30 cellular contexts compared by ENCODE assay signal in the genomic region with DNA sequence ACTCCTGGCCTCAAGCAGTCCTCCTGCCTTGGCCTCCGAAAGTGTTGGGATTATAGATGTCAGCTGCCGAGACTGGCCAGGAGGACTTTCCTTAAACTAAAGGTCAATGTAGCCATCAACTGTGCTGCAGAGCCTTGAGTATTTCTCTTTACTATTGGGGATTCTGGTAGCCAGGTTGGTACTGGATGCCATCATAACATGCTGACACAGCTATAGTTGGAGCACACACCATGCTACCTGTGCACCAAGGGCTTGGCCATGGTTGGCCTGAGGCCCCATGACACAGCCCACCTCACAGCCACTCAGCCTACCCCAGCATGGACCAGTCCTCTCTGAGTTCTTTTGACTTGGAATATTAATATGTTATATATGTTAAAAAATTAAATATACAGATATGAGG.
"Had no signal": no experiment of that assay in that cellular context is flagged by ENCODE, and none has a peak within 500 bp of the region (broad histone marks: within the 10 kb centered on the region; RNA-seq: fewer than 3 reads in every experiment).

No MANE protein-coding gene starts in this region.

- ATAC-seq: natural killer cell; psoas muscle; right cardiac atrium; sciatic nerve; stimulated activated memory B cell treated with anti-CD40 and anti-IgM and Interleukin-4, amounts not matched to agents 10 μg/mL and 1 μg/mL and 100 μg/mL, for 72 hours; stimulated activated naive CD8-positive, alpha-beta T cell treated with anti-CD3 and anti-CD28 coated beads, Interleukin-15, amount 100 ng/mL, for 72 hours; stimulated activated naive CD8-positive, alpha-beta T cell treated with anti-CD3 and anti-CD28 coated beads, Interleukin-15, Interleukin-2, amounts not matched to agents 100 U/mL and 50 U/mL, for 24 hours; upper lobe of right lung had no signal

- H3K27ac ChIP-seq: neural progenitor cell, ovary, parathyroid adenoma, psoas muscle, skin epidermis, spleen, suprapubic skin, testis, tibial artery, transverse colon, upper lobe of right lung, uterus had no signal

- H3K4me3 ChIP-seq: neural progenitor cell, ovary, psoas muscle, skin epidermis, smooth muscle cell, spleen, suprapubic skin, testis, tibial artery, transverse colon, upper lobe of right lung, uterus had no signal

- H3K27ac Mint-ChIP-seq: natural killer cell; nephron; neural progenitor cell; progenitor cell of endocrine pancreas; stimulated activated memory B cell treated with anti-CD40 and anti-IgM and Interleukin-4, amounts not matched to agents 10 μg/mL and 1 μg/mL and 100 μg/mL, for 72 hours; stimulated activated naive CD8-positive, alpha-beta T cell treated with anti-CD3 and anti-CD28 coated beads, Interleukin-15, amount 100 ng/mL, for 72 hours; type B pancreatic cell had no signal

- H3K4me2 ChIP-seq: neural progenitor cell, smooth muscle cell had no signal

- H3K9me3 ChIP-seq: psoas muscle, spleen, suprapubic skin, testis, tibial artery, transverse colon, upper lobe of right lung, uterus had no signal

- H3K27me3 ChIP-seq: neural progenitor cell, ovary, spleen, suprapubic skin, testis, tibial artery, transverse colon, upper lobe of right lung, uterus had no signal

- H3K4me1 ChIP-seq: neural progenitor cell, parathyroid adenoma, psoas muscle, spleen, suprapubic skin, testis, transverse colon, upper lobe of right lung, uterus had no signal

- H3K79me2 ChIP-seq: parathyroid adenoma had no signal

- H3K27me3 Mint-ChIP-seq: progenitor cell of endocrine pancreas; stimulated activated memory B cell treated with anti-CD40 and anti-IgM and Interleukin-4, amounts not matched to agents 10 μg/mL and 1 μg/mL and 100 μg/mL, for 72 hours; type B pancreatic cell had no signal

- H3K9ac ChIP-seq: neural progenitor cell, parathyroid adenoma had no signal

- H2AFZ ChIP-seq: neural progenitor cell, parathyroid adenoma had no signal

- H3K36me3 ChIP-seq: ovary had no signal

- H3K4me1 Mint-ChIP-seq: natural killer cell; nephron; neural progenitor cell; stimulated activated memory B cell treated with anti-CD40 and anti-IgM and Interleukin-4, amounts not matched to agents 10 μg/mL and 1 μg/mL and 100 μg/mL, for 72 hours; stimulated activated naive CD8-positive, alpha-beta T cell treated with anti-CD3 and anti-CD28 coated beads, Interleukin-15, amount 100 ng/mL, for 72 hours had no signal

- H3K4me3 Mint-ChIP-seq: natural killer cell; nephron; neural progenitor cell; stimulated activated memory B cell treated with anti-CD40 and anti-IgM and Interleukin-4, amounts not matched to agents 10 μg/mL and 1 μg/mL and 100 μg/mL, for 72 hours; stimulated activated naive CD8-positive, alpha-beta T cell treated with anti-CD3 and anti-CD28 coated beads, Interleukin-15, amount 100 ng/mL, for 72 hours; type B pancreatic cell had no signal

- DNase-seq: natural killer cell; occipital lobe; ovary; psoas muscle; right cardiac atrium; spleen; stimulated activated CD4-positive, alpha-beta T cell treated with anti-CD3 and anti-CD28 coated beads, Interleukin-12 subunit alpha, Interleukin-12 subunit beta, amount 100 ng/mL, for 4 hours; stimulated activated CD4-positive, alpha-beta T cell treated with anti-CD3 and anti-CD28 coated beads, Interleukin-1b, Interleukin-23, amount 100 ng/mL, for 48 hours; stimulated activated CD4-positive, alpha-beta T cell treated with anti-CD3 and anti-CD28 coated beads, Interleukin-4, amount 100 ng/mL, for 1 hour; stimulated activated CD4-positive, alpha-beta T cell treated with anti-CD3 and anti-CD28 coated beads, Interleukin-4, amount 100 ng/mL, for 4 hours; stimulated activated CD8-positive, alpha-beta memory T cell treated with anti-CD3 and anti-CD28 coated beads, Interleukin-4, amount 100 ng/mL, for 48 hours; stimulated activated naive CD4-positive, alpha-beta T cell; stimulated activated naive CD8-positive, alpha-beta T cell treated with anti-CD3 and anti-CD28 coated beads, Interleukin-15, amount 100 ng/mL, for 72 hours; stimulated activated naive CD8-positive, alpha-beta T cell treated with anti-CD3 and anti-CD28 coated beads, Interleukin-15, Interleukin-2, amounts not matched to agents 100 U/mL and 50 U/mL, for 24 hours; substantia nigra; testis; tibial artery; transverse colon; upper lobe of right lung; uterus had no signal
